Comparison of ENCODE assay signal across 8 cellular contexts in the genomic region with DNA sequence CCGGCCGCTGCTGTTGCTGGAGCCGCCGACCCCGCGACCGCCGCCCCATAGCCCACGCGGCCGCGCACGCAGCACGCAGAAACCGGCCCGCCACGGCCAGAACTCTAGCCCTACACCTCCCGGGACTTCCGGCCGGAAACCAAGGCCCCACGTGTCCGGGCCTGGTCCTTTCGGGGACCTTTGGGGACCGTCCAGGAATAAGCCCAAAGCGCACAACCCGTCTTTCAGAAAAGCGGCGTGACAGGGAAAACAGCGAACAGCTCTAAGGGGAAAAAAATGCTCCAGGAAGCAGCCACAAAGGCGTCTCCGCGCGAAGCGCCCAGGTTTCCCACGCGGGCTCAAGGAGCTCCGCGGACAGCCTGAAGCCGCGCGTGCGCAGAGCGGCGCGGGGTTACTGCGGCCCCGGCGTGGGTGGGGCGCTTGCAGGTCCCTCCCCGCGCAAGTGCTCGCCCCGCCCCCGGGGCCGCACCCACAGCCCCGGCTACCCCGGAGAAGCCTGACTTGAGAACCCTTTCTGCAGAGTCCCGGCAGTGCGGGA. TPM values are rescaled to one million over a fixed set of nuclear protein-coding genes. Genes with fewer than 3 reads are reported as not detected.
DNase-seq lines count a peak whose midpoint lies in the region; ATAC-seq and TF ChIP-seq lines count a peak whose summit lies in the region.

Gene NSUN2 (minus strand): TSS at position 114 of the 538 bp plus-strand sequence. CDS start 65 bp downstream, at position 49.
A gene with protein sequence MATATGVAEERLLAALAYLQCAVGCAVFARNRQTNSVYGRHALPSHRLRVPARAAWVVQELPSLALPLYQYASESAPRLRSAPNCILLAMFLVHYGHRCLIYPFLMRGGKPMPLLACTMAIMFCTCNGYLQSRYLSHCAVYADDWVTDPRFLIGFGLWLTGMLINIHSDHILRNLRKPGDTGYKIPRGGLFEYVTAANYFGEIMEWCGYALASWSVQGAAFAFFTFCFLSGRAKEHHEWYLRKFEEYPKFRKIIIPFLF (plus strand): TSS at position 510 of the 538 bp plus-strand sequence. CDS start 137 bp downstream, outside the sequence.

- peak within 1 kb of the TSS; percentile 73 to 98 (median 86) for H3K4me3 ChIP-seq in Peyer's patch
- peak within 1 kb of the TSS; percentile 83 to 97 (median 90) for H3K4me3 ChIP-seq in esophagus muscularis mucosa

- no peaks in the 10 kb centered on the region for H3K27me3 ChIP-seq in Peyer's patch
- H3K27me3 ChIP-seq in esophagus muscularis mucosa = no peaks in the 10 kb centered on the region

- DNase-seq in DMS79 treated with DMSO at 0.1 percent for 48 hours (lab: John Stamatoyannopoulos, UW) (peak; percentile 66), Peyer's patch (peak; percentile 90 to 96 (median 96)), esophagus muscularis mucosa (ENCODE audit: extremely low spot score) (peak; percentile 97), myocyte (ENCODE audit: low read depth) (peak; percentile 92)
- peak; percentile 93 to 95 for DNase-seq in activated T-cell treated with anti-CD3 and anti-CD28 coated beads, Interleukin-2, amount 50 U/mL, for 48 hours
- peak; percentile 86 to 94 for DNase-seq in stimulated activated CD8-positive, alpha-beta memory T cell treated with anti-CD3 and anti-CD28 coated beads, Interleukin-7, amount 100 ng/mL, for 4 hours (ENCODE audit: low read depth in 2 of 2)

- intact Hi-C loops in esophagus muscularis mucosa (cut with DNase I) = loop anchor here (2.0 to 10.0 kb wide), 4 partner anchors 80 to 762 kb away; partner anchors contain the start of genes ADCY2, MED10 and TENT4A

- TF ChIP-seq POLR2A in Peyer's patch (IDR thresholded peaks at IDR 0.05) = peak; percentile 24 to 28
- TF ChIP-seq POLR2A in esophagus muscularis mucosa (IDR thresholded peaks at IDR 0.05; ENCODE audit: low read depth) = no peak

- peaks cover 38% of the 10 kb centered on the region for H3K36me3 ChIP-seq in KOPT-K1 (ENCODE audit: insufficient read depth, low read length)
- peaks cover 0 to 26% (median 0%) of the 10 kb centered on the region in 3 donors for H3K36me3 ChIP-seq in Peyer's patch
- H3K36me3 ChIP-seq in esophagus muscularis mucosa = peaks cover 0 to 36% (median 33%) of the 10 kb centered on the region in 4 donors

- TF ChIP-seq CTCF in Peyer's patch (IDR thresholded peaks at IDR 0.05) (no peak), esophagus muscularis mucosa (IDR thresholded peaks at IDR 0.05) (no peak)

- peak; percentile 89 for ATAC-seq in GM21825 (IDR thresholded peaks at IDR 0.05; ENCODE audit: unreplicated experiment)

- TF ChIP-seq EP300 in esophagus muscularis mucosa (IDR thresholded peaks at IDR 0.05) = no peak

- WGBS in esophagus muscularis mucosa = 0% methylated on average over 1 of the region's 59 CpGs

- H3K27ac ChIP-seq in KOPT-K1 (ENCODE audit: low read depth, low read length, poor library complexity, severe bottlenecking) (peak within 1 kb of the TSS; percentile 97), Peyer's patch (peak within 1 kb of the TSS; percentile 86 to 95 (median 90)), esophagus muscularis mucosa (replicated peaks in 1 of 4) (peak within 1 kb of the TSS; percentile 87 to 96 (median 92))

- H3K4me1 ChIP-seq in Peyer's patch = peaks cover 0 to 25% (median 3%) of the 10 kb centered on the region in 4 donors
- H3K4me1 ChIP-seq in esophagus muscularis mucosa = peaks cover 27 to 57% (median 44%) of the 10 kb centered on the region in 4 donors

- H3K9me3 ChIP-seq in KOPT-K1 (ENCODE audit: insufficient read depth, low read length, poor library complexity, severe bottlenecking) (no peaks in the 10 kb centered on the region), Peyer's patch (no peaks in the 10 kb centered on the region), esophagus muscularis mucosa (no peaks in the 10 kb centered on the region)

RNA-seq across cellular contexts. Expression of gene NSUN2, which starts in this region (rescaled TPM):
- 100 to 1,000 TPM in 1 of 4 donors, 10 to 100 TPM in 3; 27.5 to 134 (median 55.8) TPM for total RNA-seq in Peyer's patch
- total RNA-seq in esophagus muscularis mucosa = 10 to 100 TPM; 25.7 to 42.8 (median 39.1) TPM
- 41.8 and 41.9 TPM in 2 replicates for total RNA-seq in myocyte
- polyA plus RNA-seq in myocyte (2012) = 47.6 TPM

RNA-seq across cellular contexts. Expression of the second gene that starts in this region (rescaled TPM):
- total RNA-seq in Peyer's patch (10 to 100 TPM in 3 of 4 donors, 1 to 10 TPM in 1; 5.8 to 16.9 (median 13.1) TPM), esophagus muscularis mucosa (10 to 100 TPM in 1 of 4 donors, 1 to 10 TPM in 3; 2.2 to 10.3 (median 4.6) TPM), myocyte (18.7 and 20.4 TPM in 2 replicates)
- 15.3 TPM for polyA plus RNA-seq in myocyte (2012)

Comparison
In these comparisons a context has a peak if more than half of its experiments do, and no peak if none do; other contexts are left out.
1. Peak in every context shown above with its lines: DNase-seq, ATAC-seq, H3K4me3 ChIP-seq and H3K27ac ChIP-seq.